26 cellular contexts compared by ENCODE assay signal in genomic region chr5:74833537-74834266, GRCh38. TPM values are rescaled to one million over a fixed set of nuclear protein-coding genes. Genes with fewer than 3 reads are reported as not detected.
DNase-seq lines count a peak whose midpoint lies in the region; ATAC-seq and TF ChIP-seq lines count a peak whose summit lies in the region.
"Had no signal": no experiment of that assay in that cellular context is flagged by ENCODE, and none has a peak within 500 bp of the region (broad histone marks: within the 10 kb centered on the region; RNA-seq: fewer than 3 reads in every experiment).

No MANE protein-coding gene starts in this region.

- BruUV-seq in A673 (replicated peaks; lab: Mats Ljungman, UMichigan) = no TSS peak

- DNase-seq in right lobe of liver (peak in 1 of 3 donors; percentile 68), A673 (ENCODE audit: low spot score) (no peak), aorta (no peak)
- DNase-seq: activated CD4-positive, alpha-beta T cell treated with anti-CD3 and anti-CD28 coated beads, Interleukin-2, amount 10 ng/mL, durations not matched to agents 24 days and 14 days; activated naive CD4-positive, alpha-beta T cell treated with Interleukin-2 at 50 U/mL for 16 hours; activated T-cell treated with anti-CD3 and anti-CD28 coated beads, Interleukin-2, amount 50 U/mL, for 48 hours; amniotic stem cell; cortex of kidney; KBM-7; kidney; mammary epithelial cell; NCI-H1436; NCI-H524 treated with DMSO at 0.1 percent for 48 hours; psoas muscle; stimulated activated CD4-positive, alpha-beta T cell treated with anti-CD3 and anti-CD28 coated beads, Interleukin-2, amount 100 ng/mL, for 24 hours; T-helper 17 cell had no signal

- TF ChIP-seq CTCF in 22Rv1 (IDR thresholded peaks at IDR 0.05) (no peak), HEK293 (tag by site-specific recombination; IDR thresholded peaks at IDR 0.05) (no peak), VCaP (conservative IDR thresholded peaks at IDR 0.05) (no peak), right lobe of liver (IDR thresholded peaks at IDR 0.05) (no peak), A673 (conservative IDR thresholded peaks at IDR 0.05; ENCODE audit: low read depth, low read length) (no peak)

- peaks cover 10 to 34% of the 10 kb centered on the region in 2 experiments; a peak in 2 of 3 replicates for H3K36me3 ChIP-seq in HEK293 (ENCODE audit: control insufficient read depth in 2 of 2, insufficient read depth in 1 of 2, low read length in 2 of 2)
- H3K36me3 ChIP-seq in right lobe of liver = no peaks in the 10 kb centered on the region
- H3K36me3 ChIP-seq in A673 (ENCODE audit: insufficient read depth, low read length, poor library complexity, severe bottlenecking) = no peaks in the 10 kb centered on the region
- no peaks in the 10 kb centered on the region for H3K36me3 ChIP-seq in aorta (ENCODE audit: control insufficient read depth in 1 of 2, insufficient read depth in 2 of 2, low read length in 1 of 2)

- H3K4me3 ChIP-seq in HEK293 (ENCODE audit: low read depth, low read length) (no peak overlapping the region), right lobe of liver (peak overlapping the region in 1 of 3 donors; percentile 22), A673 (ENCODE audit: low read depth, low read length, poor library complexity, severe bottlenecking) (no peak overlapping the region), aorta (ENCODE audit: low read length in 2 of 2) (no peak overlapping the region)
- H3K4me3 ChIP-seq: A549, BLaER1, HAP-1, psoas muscle, SK-N-MC had no signal

- no peaks in the 10 kb centered on the region for H3K9me3 Mint-ChIP-seq in activated T-helper 17 cell treated with anti-CD3 and anti-CD28 coated beads, Interleukin-2, amount 50 U/mL, for 72 hours
- H3K9me3 Mint-ChIP-seq: activated CD4-positive, alpha-beta T cell treated with anti-CD3 and anti-CD28 coated beads, Interleukin-2, amount 10 ng/mL, durations not matched to agents 24 days and 14 days had no signal

- intact Hi-C loops in right lobe of liver (cut with DNase I) (no loop called here), A673 (cut with micrococcal nuclease; ENCODE audit: unreplicated experiment) (no loop called here), aorta (cut with DNase I) (no loop called here)

- H3K4me1 ChIP-seq in HEK293 (ENCODE audit: control insufficient read depth, insufficient read depth, low read length) (no peaks in the 10 kb centered on the region), right lobe of liver (peaks cover 0 to 13% (median 5%) of the 10 kb centered on the region in 4 donors), A673 (ENCODE audit: insufficient read depth, low read length, poor library complexity, severe bottlenecking) (no peaks in the 10 kb centered on the region), aorta (ENCODE audit: control insufficient read depth in 1 of 2, insufficient read depth in 2 of 2, low read length in 2 of 2) (no peaks in the 10 kb centered on the region)
- H3K4me1 ChIP-seq: A549, HAP-1, psoas muscle had no signal

- no peaks in the 10 kb centered on the region for H3K9me3 ChIP-seq in HEK293 (ENCODE audit: control insufficient read depth, insufficient read depth, low read depth, low read length)
- H3K9me3 ChIP-seq in right lobe of liver = no peaks in the 10 kb centered on the region
- H3K9me3 ChIP-seq in A673 (ENCODE audit: low read depth, low read length, poor library complexity, severe bottlenecking) = no peaks in the 10 kb centered on the region
- H3K9me3 ChIP-seq in aorta (ENCODE audit: control insufficient read depth, low read length) = no peaks in the 10 kb centered on the region
- H3K9me3 ChIP-seq: A549, HAP-1, psoas muscle had no signal

- POLR2A ChIA-PET in HEK293 (lab: Yijun Ruan, JAX) (no interaction called here), A673 (lab: Charles Lee; ENCODE audit: low non-redundant PET) (no interaction called here)

- H3K27me3 ChIP-seq in right lobe of liver = no peaks in the 10 kb centered on the region
- H3K27me3 ChIP-seq in A673 (replicated peaks; ENCODE audit: insufficient read depth, low read depth, low read length, poor library complexity) = no peaks in the 10 kb centered on the region
- H3K27me3 ChIP-seq in aorta (ENCODE audit: control insufficient read depth in 1 of 2, insufficient read depth in 2 of 2, low read length in 1 of 2) = no peaks in the 10 kb centered on the region
- H3K27me3 ChIP-seq: BLaER1 had no signal

- H3K27me3 Mint-ChIP-seq in activated T-helper 17 cell treated with anti-CD3 and anti-CD28 coated beads, Interleukin-2, amount 50 U/mL, for 72 hours = no peaks in the 10 kb centered on the region
- H3K27me3 Mint-ChIP-seq: activated CD4-positive, alpha-beta T cell treated with anti-CD3 and anti-CD28 coated beads, Interleukin-2, amount 10 ng/mL, durations not matched to agents 24 days and 14 days; T-helper 17 cell had no signal

- WGBS in right lobe of liver (ENCODE audit: insufficient coverage, low coverage, low lambda C conversion rate, missing lambda C conversion rate) = 29% methylated on average over 3 of the region's 3 CpGs
- WGBS in aorta, 2 donors = 86 to 93% methylated on average over 3 of the region's 3 CpGs

- H3K4me3 Mint-ChIP-seq in activated T-helper 17 cell treated with anti-CD3 and anti-CD28 coated beads, Interleukin-2, amount 50 U/mL, for 72 hours = no peak overlapping the region
- H3K4me3 Mint-ChIP-seq: activated CD4-positive, alpha-beta T cell treated with anti-CD3 and anti-CD28 coated beads, Interleukin-2, amount 10 ng/mL, durations not matched to agents 24 days and 14 days; T-helper 17 cell had no signal

- CTCF ChIA-PET in HEK293 (lab: Yijun Ruan, JAX) = no interaction called here
- CTCF ChIA-PET in A673 (lab: Charles Lee) = no interaction called here

- H3K27ac ChIP-seq in 22Rv1 (peak overlapping the region; percentile 47), HEK293 (ENCODE audit: extremely low read depth, low read depth, low read length) (no peak overlapping the region), VCaP (peak overlapping the region; percentile 60), right lobe of liver (peak overlapping the region in 2 of 3 donors; percentile 70 to 79), A673 (ENCODE audit: low read depth, low read length, poor library complexity, severe bottlenecking) (no peak overlapping the region), aorta (ENCODE audit: low read depth in 1 of 2, low read length in 2 of 2) (no peak overlapping the region)
- H3K27ac ChIP-seq: A549, BLaER1, psoas muscle, RWPE1, SK-N-MC had no signal

- H3K4me1 Mint-ChIP-seq in activated T-helper 17 cell treated with anti-CD3 and anti-CD28 coated beads, Interleukin-2, amount 50 U/mL, for 72 hours = peaks cover 6% of the 10 kb centered on the region

- H3K27ac Mint-ChIP-seq in activated T-helper 17 cell treated with anti-CD3 and anti-CD28 coated beads, Interleukin-2, amount 50 U/mL, for 72 hours = no peak overlapping the region
- H3K27ac Mint-ChIP-seq: activated CD4-positive, alpha-beta T cell treated with anti-CD3 and anti-CD28 coated beads, Interleukin-2, amount 10 ng/mL, durations not matched to agents 24 days and 14 days had no signal

- H3K36me3 Mint-ChIP-seq in activated T-helper 17 cell treated with anti-CD3 and anti-CD28 coated beads, Interleukin-2, amount 50 U/mL, for 72 hours (ENCODE audit: low read depth) = peaks cover 70% of the 10 kb centered on the region

- ATAC-seq in right lobe of liver = peak; percentile 99
- no peak for ATAC-seq in HG03432 (IDR thresholded peaks at IDR 0.05; ENCODE audit: unreplicated experiment)
- no peak for ATAC-seq in activated T-helper 17 cell treated with anti-CD3 and anti-CD28 coated beads, Interleukin-2, amount 50 U/mL, for 72 hours (replicated peaks)
- no peak for ATAC-seq in aorta (ENCODE audit: low FRiP score)
- ATAC-seq: A549, psoas muscle, T-helper 17 cell had no signal

- no peak for TF ChIP-seq POLR2A in right lobe of liver (IDR thresholded peaks at IDR 0.05)

TF ChIP-seq in HEK293, 187 proteins besides CTCF, POLR2A, EP300 and RAD21:
- TF ChIP-seq SCRT2 (tag by site-specific recombination; IDR thresholded peaks at IDR 0.05) (peak; percentile 53; the same call in 1 of the 2 replicates), ZNF548 (tag by site-specific recombination; IDR thresholded peaks at IDR 0.05) (no peak)

RNA-seq across cellular contexts. Expression of gene FAM169A, which starts 32.5 kb away (rescaled TPM):
- total RNA-seq in right lobe of liver = 1 to 10 TPM; 1.2 to 7.5 (median 4.1) TPM
- 10.5 and 11.2 TPM in 2 replicates for total RNA-seq in A673 (2021)
- 10 to 100 TPM; 12.0 to 12.8 TPM for total RNA-seq in activated T-helper 17 cell treated with anti-CD3 and anti-CD28 coated beads, Interleukin-2, amount 50 U/mL, for 72 hours
- 1 to 10 TPM; 1.0 to 2.2 TPM for total RNA-seq in aorta
- polyA plus RNA-seq in aorta = under 1 TPM; 0.13 to 0.25 TPM

Comparison
In these comparisons a context has a peak if more than half of its experiments do, and no peak if none do; other contexts are left out.
1. H3K27ac ChIP-seq: peak in 22Rv1 (single experiment), VCaP (single experiment) and right lobe of liver (2 of 3); none in HEK293 (single experiment), A673 (single experiment) and aorta (0 of 2).
2. ATAC-seq: peak in right lobe of liver (4 of 4); none in HG03432 (single experiment), activated T-helper 17 cell treated with anti-CD3 and anti-CD28 coated beads, Interleukin-2, amount 50 U/mL, for 72 hours (single experiment) and aorta (single experiment).